9 cellular contexts compared by ENCODE assay signal in genomic region chr15:98646546-98647025, GRCh38. TPM values are rescaled to one million over a fixed set of nuclear protein-coding genes. Genes with fewer than 3 reads are reported as not detected.
A peak's percentile ranks its signal among the peaks of the same experiment; 100 is the strongest.
DNase-seq lines count a peak whose midpoint lies in the region; ATAC-seq and TF ChIP-seq lines count a peak whose summit lies in the region.
"Had no signal": no experiment of that assay in that cellular context is flagged by ENCODE, and none has a peak within 500 bp of the region (broad histone marks: within the 10 kb centered on the region; RNA-seq: fewer than 3 reads in every experiment).

No MANE protein-coding gene starts in this region.

- CTCF ChIA-PET in HEK293 (lab: Yijun Ruan, JAX) (interaction anchor here (0.6 to 7.0 kb wide), 24 partner anchors 9 to 567 kb away, joined by 3 to 89 read pairs (median 3); no protein-coding TSS in a partner anchor), activated B cell treated with CpG ODN at 0.5 μM for 24 hours (lab: Charles Lee) (interaction anchor here (0.8 to 2.3 kb wide), 4 partner anchors 10 to 234 kb away, joined by 3 to 12 read pairs (median 4); no protein-coding TSS in a partner anchor)

- peaks cover 3% of the 10 kb centered on the region for H3K36me3 Mint-ChIP-seq in activated B cell treated with CpG ODN at 0.5 μM for 24 hours (ENCODE audit: low read depth)

- intact Hi-C loops in activated B cell treated with CpG ODN at 0.5 μM for 24 hours (cut with micrococcal nuclease) (loop anchor here (2.0 to 10.0 kb wide), 6 partner anchors 46 to 1956 kb away; partner anchors contain the start of genes ADAMTS17, ARRDC4, ASB7 and LINS1), right cardiac atrium (cut with DNase I) (loop anchor here (5.0 to 10.0 kb wide), 5 partner anchors 122 to 418 kb away; no protein-coding TSS in a partner anchor)

- H3K36me3 ChIP-seq in HEK293 (ENCODE audit: control insufficient read depth in 2 of 2, insufficient read depth in 1 of 2, low read length in 2 of 2): no peaks in the 10 kb centered on the region

- H3K27ac ChIP-seq in HEK293 (ENCODE audit: extremely low read depth, low read depth, low read length) (peak overlapping the region; percentile 96), right cardiac atrium (ENCODE audit: low read length) (no peak overlapping the region), skin epidermis (peak overlapping the region in 2 of 21 experiments; percentile 85 to 87)

- H3K4me1 ChIP-seq in HEK293 (ENCODE audit: control insufficient read depth, insufficient read depth, low read length) (peaks cover 2% of the 10 kb centered on the region; the same call in 1 of the 2 replicates), right cardiac atrium (ENCODE audit: control insufficient read depth, insufficient read depth, low read length) (no peaks in the 10 kb centered on the region)

- peaks cover 17% of the 10 kb centered on the region for H3K27me3 Mint-ChIP-seq in activated B cell treated with CpG ODN at 0.5 μM for 24 hours

- H3K4me3 ChIP-seq in HEK293 (ENCODE audit: low read depth, low read length): peak overlapping the region; percentile 76
- peak overlapping the region; percentile 100 for H3K4me3 ChIP-seq in right cardiac atrium (ENCODE audit: low read length)
- H3K4me3 ChIP-seq in skin epidermis: peak overlapping the region in 6 of 7 experiments; percentile 79 to 83 (median 80)

- peaks cover 16% of the 10 kb centered on the region for H3K4me1 Mint-ChIP-seq in activated B cell treated with CpG ODN at 0.5 μM for 24 hours

- H3K9me3 ChIP-seq in HEK293 (ENCODE audit: control insufficient read depth, insufficient read depth, low read depth, low read length) (no peaks in the 10 kb centered on the region), right cardiac atrium (ENCODE audit: control insufficient read depth, low read length) (no peaks in the 10 kb centered on the region)

- no peaks in the 10 kb centered on the region for H3K9me3 Mint-ChIP-seq in activated B cell treated with CpG ODN at 0.5 μM for 24 hours

- peaks cover 3% of the 10 kb centered on the region for H3K27me3 ChIP-seq in right cardiac atrium (ENCODE audit: control insufficient read depth, insufficient read depth)

- POLR2A ChIA-PET in HEK293 (lab: Yijun Ruan, JAX) (interaction anchor here (0.6 to 2.6 kb wide), 9 partner anchors 9 to 127 kb away, joined by 3 to 16 read pairs (median 4); no protein-coding TSS in a partner anchor), activated B cell treated with CpG ODN at 0.5 μM for 24 hours (lab: Charles Lee) (interaction anchor here (0.6 to 1.1 kb wide), 3 partner anchors 46 to 1087 kb away, joined by 3 to 4 read pairs (median 3); partner anchors contain the start of gene LYSMD4)

- no peak for DNase-seq in activated B cell treated with CpG ODN at 0.5 μM for 24 hours
- no peak for DNase-seq in right cardiac atrium
- DNase-seq: GOT3 had no signal

- no peak for TF ChIP-seq CTCF in HEK293 (tag by site-specific recombination; IDR thresholded peaks at IDR 0.05)
- no peak for TF ChIP-seq CTCF in activated B cell treated with CpG ODN at 0.5 μM for 24 hours (IDR thresholded peaks at IDR 0.05)

- ATAC-seq in activated B cell treated with CpG ODN at 0.5 μM for 24 hours (ENCODE audit: low read depth): no peak
- ATAC-seq in right cardiac atrium: no peak
- ATAC-seq in HG03571 (IDR thresholded peaks at IDR 0.05; ENCODE audit: unreplicated experiment): no peak
- ATAC-seq in esophagus mucosa: no peak
- no peak for ATAC-seq in HG03095 (IDR thresholded peaks at IDR 0.05; ENCODE audit: unreplicated experiment)
- ATAC-seq in HG03439 (IDR thresholded peaks at IDR 0.05; ENCODE audit: unreplicated experiment): no peak

- peak overlapping the region; percentile 41 for H3K27ac Mint-ChIP-seq in activated B cell treated with CpG ODN at 0.5 μM for 24 hours

- 8% methylated on average over 7 of the region's 7 CpGs for WGBS in right cardiac atrium

- peak overlapping the region; percentile 83 for H3K4me3 Mint-ChIP-seq in activated B cell treated with CpG ODN at 0.5 μM for 24 hours

TF ChIP-seq in HEK293, 187 proteins besides CTCF, POLR2A, EP300 and RAD21:
- TF ChIP-seq ZNF350 (tag by site-specific recombination; IDR thresholded peaks at IDR 0.05) (no peak), PRDM1 (tag by site-specific recombination; IDR thresholded peaks at IDR 0.05) (peak; percentile 82), ZNF211 (tag by site-specific recombination; IDR thresholded peaks at IDR 0.05; ENCODE audit: low read depth) (no peak), ZNF335 (tag by site-specific recombination; conservative IDR thresholded peaks at IDR 0.05) (peak; percentile 90; the same call in 1 of the 2 replicates)

RNA-seq across cellular contexts. Expression of gene IGF1R, which starts 1.8 kb away (rescaled TPM):
- total RNA-seq in activated B cell treated with CpG ODN at 0.5 μM for 24 hours (5.9 and 6.7 TPM in 2 replicates), right cardiac atrium (10 to 100 TPM; 31.0 to 52.3 (median 39.1) TPM), esophagus mucosa (21.2 TPM)
- polyA plus RNA-seq in right cardiac atrium: 9.0 TPM
